8 cellular contexts compared by ENCODE assay signal in the genomic region with DNA sequence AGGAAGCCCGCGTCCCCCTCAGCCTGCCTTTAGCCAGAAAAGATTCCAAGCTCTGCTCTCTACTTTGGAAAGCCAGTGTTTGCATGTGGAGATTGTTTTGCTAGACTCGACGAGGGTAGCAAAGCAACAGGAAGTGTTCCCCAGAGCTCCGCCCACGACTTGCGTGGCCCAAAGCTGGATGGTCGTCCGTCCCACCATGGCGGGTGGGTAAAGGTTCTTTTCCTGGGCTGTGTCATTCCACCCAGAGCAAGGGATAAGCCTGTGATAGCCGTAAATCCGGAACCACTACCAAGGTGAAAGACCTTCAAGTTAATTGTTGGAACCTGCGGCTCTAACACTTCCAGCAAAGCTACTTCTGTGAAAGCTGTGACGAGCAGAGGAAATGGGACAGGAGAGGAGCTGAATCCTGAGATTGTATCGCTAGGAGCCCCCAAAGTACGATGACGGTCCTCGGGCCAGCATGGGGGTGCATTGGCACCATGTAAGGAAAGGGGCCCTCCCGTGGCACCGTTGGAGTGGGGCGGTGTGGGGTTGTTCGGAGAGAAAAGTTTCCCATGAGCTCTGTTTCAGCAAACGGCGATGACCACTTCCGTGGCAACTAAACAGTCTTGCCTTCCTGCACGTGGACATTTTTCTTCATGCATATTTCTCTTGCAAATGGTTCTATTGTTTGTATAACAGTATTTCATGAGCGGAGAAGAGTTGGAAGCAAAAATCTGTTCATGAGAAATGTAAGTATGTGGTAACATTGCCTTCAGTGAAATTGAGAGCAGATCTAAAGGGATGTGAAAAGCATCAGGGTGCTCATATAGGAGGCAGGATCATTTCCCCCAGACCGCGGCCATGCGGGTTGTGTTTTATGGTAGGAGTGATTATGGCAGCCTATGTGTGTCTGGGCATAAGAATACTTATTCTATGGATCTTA. TPM values are rescaled to one million over a fixed set of nuclear protein-coding genes. Genes with fewer than 3 reads are reported as not detected.
DNase-seq lines count a peak whose midpoint lies in the region; ATAC-seq, FAIRE-seq and TF ChIP-seq lines count a peak whose summit lies in the region.

No MANE protein-coding gene starts in this region.

- H3K4me3 ChIP-seq in heart right ventricle = peak overlapping the region in 9 of 10 donors; percentile 18 to 61 (median 45)

- H3K36me3 ChIP-seq in heart right ventricle = peaks cover 0 to 44% (median 0%) of the 10 kb centered on the region in 9 donors

- peak overlapping the region; percentile 80 to 82 for H3K4me3 Mint-ChIP-seq in stimulated activated naive B cell treated with anti-CD40 and anti-IgM and Interleukin-4, amounts not matched to agents 10 μg/mL and 1 μg/mL and 100 μg/mL, for 72 hours

- 75 to 76% methylated on average over 30 of the region's 30 CpGs for WGBS in heart right ventricle, 2 donors

- peaks cover 3 to 55% (median 25%) of the 10 kb centered on the region in 9 donors for H3K4me1 ChIP-seq in heart right ventricle

- H3K9me3 ChIP-seq in heart right ventricle = no peaks in the 10 kb centered on the region

- intact Hi-C loops in heart right ventricle (cut with DNase I) = loop anchor here in 4 of 10 donors (5.0 to 10.0 kb wide), 2 partner anchors 55 to 57 kb away; a partner anchor contains a TSS

- no peak for TF ChIP-seq CTCF in heart right ventricle (IDR thresholded peaks at IDR 0.05)
- no peak for TF ChIP-seq CTCF in D721Med (IDR thresholded peaks at IDR 0.05; ENCODE audit: insufficient read depth, missing control alignments)

- no peak for FAIRE-seq in D721Med (lab: Jason Lieb, UNC)

- H3K27me3 Mint-ChIP-seq in stimulated activated naive B cell treated with anti-CD40 and anti-IgM and Interleukin-4, amounts not matched to agents 10 μg/mL and 1 μg/mL and 100 μg/mL, for 72 hours = no peaks in the 10 kb centered on the region

- peak overlapping the region; percentile 27 for H3K27ac Mint-ChIP-seq in stimulated activated naive B cell treated with anti-CD40 and anti-IgM and Interleukin-4, amounts not matched to agents 10 μg/mL and 1 μg/mL and 100 μg/mL, for 72 hours

- peaks cover 39 to 60% of the 10 kb centered on the region in 2 donors for H3K4me1 Mint-ChIP-seq in stimulated activated naive B cell treated with anti-CD40 and anti-IgM and Interleukin-4, amounts not matched to agents 10 μg/mL and 1 μg/mL and 100 μg/mL, for 72 hours

- peak overlapping the region in 7 of 10 donors; percentile 55 to 89 (median 78) for H3K27ac ChIP-seq in heart right ventricle

- H3K27me3 ChIP-seq in heart right ventricle = peaks cover 0 to 3% (median 0%) of the 10 kb centered on the region in 7 donors

- ATAC-seq in GM21447 (IDR thresholded peaks at IDR 0.05; ENCODE audit: unreplicated experiment) = peak; percentile 3
- peak in 4 of 8 donors; percentile 25 to 64 (median 37) for ATAC-seq in heart right ventricle
- ATAC-seq in stimulated activated naive B cell treated with anti-CD40 and anti-IgM and Interleukin-4, amounts not matched to agents 10 μg/mL and 1 μg/mL and 100 μg/mL, for 72 hours (replicated peaks) = peak; percentile 16 to 21
- no peak for ATAC-seq in HG02759 (IDR thresholded peaks at IDR 0.05; ENCODE audit: unreplicated experiment)
- no peak for ATAC-seq in GM18519 (IDR thresholded peaks at IDR 0.05; ENCODE audit: low FRiP score, unreplicated experiment)

- H3K9me3 Mint-ChIP-seq in stimulated activated naive B cell treated with anti-CD40 and anti-IgM and Interleukin-4, amounts not matched to agents 10 μg/mL and 1 μg/mL and 100 μg/mL, for 72 hours = no peaks in the 10 kb centered on the region

- H3K36me3 Mint-ChIP-seq in stimulated activated naive B cell treated with anti-CD40 and anti-IgM and Interleukin-4, amounts not matched to agents 10 μg/mL and 1 μg/mL and 100 μg/mL, for 72 hours = peaks cover 0 to 4% of the 10 kb centered on the region in 2 donors

- DNase-seq in T-helper 22 cell (ENCODE audit: low read depth) (peak; percentile 9), heart right ventricle (peak in 1 of 2 donors; percentile 42), D721Med (ENCODE audit: insufficient read length, low spot score) (no peak), SK-N-DZ (ENCODE audit: low spot score) (no peak)
- DNase-seq in stimulated activated naive B cell treated with anti-CD40 and anti-IgM and Interleukin-4, amounts not matched to agents 10 μg/mL and 1 μg/mL and 100 μg/mL, for 72 hours = peak; percentile 35

RNA-seq across cellular contexts. Expression of a gene that starts 8.3 kb away (rescaled TPM):
- 10 to 100 TPM in 3 of 10 donors, 1 to 10 TPM in 7; 3.9 to 22.9 (median 7.3) TPM for total RNA-seq in heart right ventricle
- polyA plus RNA-seq in heart right ventricle = 1 to 10 TPM; 3.0 to 7.2 TPM
- polyA plus RNA-seq in SK-N-DZ (2014; cell fraction: cytosol; rRNA removed) = not detected in 2 replicates
- not detected in 2 replicates for polyA plus RNA-seq in SK-N-DZ (2014; cell fraction: nucleus; rRNA removed)

RNA-seq across cellular contexts. Expression of a gene that starts 53.6 kb away (rescaled TPM):
- total RNA-seq in heart right ventricle = under 1 TPM in 4 of 10 donors, not detected in 6; 0.25 to 0.42 (median 0.35) TPM
- polyA plus RNA-seq in heart right ventricle = under 1 TPM; 0.04 to 0.29 TPM
- polyA plus RNA-seq in SK-N-DZ (2014; cell fraction: cytosol; rRNA removed) = 0.21 TPM in 1 of 2 replicates, not detected in the other
- polyA plus RNA-seq in SK-N-DZ (2014; cell fraction: nucleus; rRNA removed) = not detected in 2 replicates

RNA-seq across cellular contexts. Expression of a gene that starts 55.9 kb away (rescaled TPM):
- total RNA-seq in heart right ventricle = 10 to 100 TPM; 11.1 to 50.0 (median 20.1) TPM
- polyA plus RNA-seq in heart right ventricle = 10 to 100 TPM in 1 of 2 donors, 1 to 10 TPM in 1; 5.4 to 14.0 TPM
- polyA plus RNA-seq in SK-N-DZ (2014; cell fraction: cytosol; rRNA removed) = not detected in 2 replicates
- not detected in 2 replicates for polyA plus RNA-seq in SK-N-DZ (2014; cell fraction: nucleus; rRNA removed)

Comparison
In these comparisons a context has a peak if more than half of its experiments do, and no peak if none do; other contexts are left out.
1. ATAC-seq: peak in GM21447 (single experiment) and stimulated activated naive B cell treated with anti-CD40 and anti-IgM and Interleukin-4, amounts not matched to agents 10 μg/mL and 1 μg/mL and 100 μg/mL, for 72 hours (2 of 2); none in HG02759 (single experiment) and GM18519 (single experiment).
2. DNase-seq: peak in T-helper 22 cell (single experiment) and stimulated activated naive B cell treated with anti-CD40 and anti-IgM and Interleukin-4, amounts not matched to agents 10 μg/mL and 1 μg/mL and 100 μg/mL, for 72 hours (single experiment); none in D721Med (single experiment) and SK-N-DZ (single experiment).